8 cellular contexts compared by ENCODE assay signal in genomic region chr10:110311357-110311949, GRCh38. TPM values are rescaled to one million over a fixed set of nuclear protein-coding genes. Genes with fewer than 3 reads are reported as not detected.
DNase-seq lines count a peak whose midpoint lies in the region; ATAC-seq, FAIRE-seq and TF ChIP-seq lines count a peak whose summit lies in the region.

No MANE protein-coding gene starts in this region.

- ATAC-seq in Right ventricle myocardium inferior (peak; percentile 50), GM18858 (IDR thresholded peaks at IDR 0.05; ENCODE audit: unreplicated experiment) (no peak)

- intact Hi-C loops in Right ventricle myocardium inferior (cut with DNase I) = loop anchor here (1.0 to 5.0 kb wide), 3 partner anchors 41 to 225 kb away; partner anchors contain the start of gene DUSP5

- no peak overlapping the region for H3K4me3 ChIP-seq in right atrium auricular region
- no peak overlapping the region for H3K4me3 ChIP-seq in astrocyte of the spinal cord (ENCODE audit: low read depth, low read length)

- peaks cover 0 to 4% of the 10 kb centered on the region in 2 donors for H3K4me1 ChIP-seq in right atrium auricular region

- H3K36me3 ChIP-seq in right atrium auricular region = no peaks in the 10 kb centered on the region

- FAIRE-seq in islet of Langerhans (lab: Jason Lieb, UNC) = peak; percentile 85

- TF ChIP-seq CTCF in right atrium auricular region (IDR thresholded peaks at IDR 0.05) (peak in 1 of 2 donors; percentile 74), astrocyte of the spinal cord (IDR thresholded peaks at IDR 0.05; ENCODE audit: low read depth, low read length) (peak; percentile 59)

- no peaks in the 10 kb centered on the region for H3K27me3 ChIP-seq in right atrium auricular region

- no peak overlapping the region for H3K27ac ChIP-seq in right atrium auricular region

- in situ Hi-C loops in astrocyte of the spinal cord (cut with HindIII; ENCODE audit: low sequenced_read_pairs) = loop anchor here (25.0 kb wide), 1 partner anchor 251 kb away; the partner anchor contains the start of gene SMC3

- no peaks in the 10 kb centered on the region for H3K9me3 ChIP-seq in right atrium auricular region

- DNase-seq in Right ventricle myocardium inferior (ENCODE audit: missing footprints) = no peak
- DNase-seq in right atrium auricular region (ENCODE audit: low spot score) = no peak
- peak; percentile 41 for DNase-seq in HuH-7 (ENCODE audit: low spot score)
- peak; percentile 87 for DNase-seq in RKO (ENCODE audit: low spot score)
- peak; percentile 65 for DNase-seq in astrocyte of the spinal cord (ENCODE audit: low read depth, low spot score)
- peak in 2 of 3 experiments; percentile 12 to 13 for DNase-seq in stimulated activated CD4-positive, alpha-beta T cell treated with anti-CD3 and anti-CD28 coated beads, TNF-alpha, amount 100 ng/mL, for 4 hours (ENCODE audit: low read depth in 3 of 3)

RNA-seq across cellular contexts. Expression of gene SMNDC1, which starts 6.7 kb away (rescaled TPM):
- 27.6 TPM for total RNA-seq in Right ventricle myocardium inferior
- total RNA-seq in right atrium auricular region = 1 to 10 TPM; 5.0 to 5.9 TPM

Comparison
In these comparisons a context has a peak if more than half of its experiments do, and no peak if none do; other contexts are left out.
1. DNase-seq: peak in HuH-7 (single experiment), RKO (single experiment), astrocyte of the spinal cord (single experiment) and stimulated activated CD4-positive, alpha-beta T cell treated with anti-CD3 and anti-CD28 coated beads, TNF-alpha, amount 100 ng/mL, for 4 hours (2 of 3); none in Right ventricle myocardium inferior (single experiment) and right atrium auricular region (single experiment).